Comparison of ENCODE assay signal across 17 cellular contexts in the genomic region with DNA sequence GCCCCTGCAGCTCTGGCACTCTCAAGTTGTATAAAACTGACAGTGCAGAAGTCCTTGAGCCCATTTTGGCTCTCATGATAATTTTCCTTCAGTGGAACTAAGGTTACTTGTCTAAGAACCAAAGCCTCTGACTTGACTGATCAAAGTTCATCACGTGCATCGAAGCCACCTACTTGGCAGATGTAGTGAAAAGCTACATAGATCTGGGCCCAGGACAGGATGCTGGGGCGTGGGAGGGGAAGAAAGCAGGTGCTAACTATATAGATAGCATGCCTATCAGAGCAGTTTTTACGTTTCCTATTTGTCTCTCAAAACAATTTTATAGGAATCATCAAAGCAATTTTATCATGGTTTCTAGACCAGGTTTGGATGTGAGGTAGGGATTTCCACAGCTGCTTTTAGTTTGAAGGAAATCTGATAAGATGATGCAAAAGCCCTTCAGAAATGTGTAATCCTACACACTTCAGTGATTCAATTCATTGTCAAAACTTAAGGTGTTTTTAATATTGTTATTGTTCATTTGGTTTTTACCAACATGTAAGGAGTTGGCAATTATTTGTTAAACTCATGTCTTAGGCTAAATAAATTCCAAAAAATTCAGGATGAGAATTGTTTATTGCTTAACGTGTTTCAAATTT. TPM values are rescaled to one million over a fixed set of nuclear protein-coding genes. Genes with fewer than 3 reads are reported as not detected.
A peak's percentile ranks its signal among the peaks of the same experiment; 100 is the strongest.
DNase-seq lines count a peak whose midpoint lies in the region; ATAC-seq lines count a peak whose summit lies in the region.
"Had no signal": no experiment of that assay in that cellular context is flagged by ENCODE, and none has a peak within 500 bp of the region (broad histone marks: within the 10 kb centered on the region; RNA-seq: fewer than 3 reads in every experiment).

No MANE protein-coding gene starts in this region.

- peaks cover 40% of the 10 kb centered on the region for H3K36me3 Mint-ChIP-seq in activated CD4-positive, alpha-beta T cell treated with anti-CD3 and anti-CD28 coated beads for 36 hours (ENCODE audit: low read depth)
- peaks cover 39% of the 10 kb centered on the region for H3K36me3 Mint-ChIP-seq in activated CD4-positive, alpha-beta T cell treated with anti-CD3 and anti-CD28 coated beads, Interleukin-2, amount 10 ng/mL, durations not matched to agents 24 days and 14 days (ENCODE audit: low read depth)

- intact Hi-C loops in activated CD4-positive, alpha-beta T cell treated with anti-CD3 and anti-CD28 coated beads for 36 hours (cut with DNase I, micrococcal nuclease), result loop anchor here (1.0 to 5.0 kb wide), 6 partner anchors 11 to 149 kb away; partner anchors contain the start of gene HTATSF1 (in 1 of the 2)
- intact Hi-C loops in activated CD4-positive, alpha-beta T cell treated with anti-CD3 and anti-CD28 coated beads, Interleukin-2, amount 10 ng/mL, durations not matched to agents 24 days and 14 days (cut with micrococcal nuclease), result loop anchor here (1.0 to 5.0 kb wide), 7 partner anchors 11 to 281 kb away; no protein-coding TSS in a partner anchor

- H3K27me3 Mint-ChIP-seq in activated CD4-positive, alpha-beta T cell treated with anti-CD3 and anti-CD28 coated beads for 36 hours, result no peaks in the 10 kb centered on the region
- no peaks in the 10 kb centered on the region for H3K27me3 Mint-ChIP-seq in activated CD4-positive, alpha-beta T cell treated with anti-CD3 and anti-CD28 coated beads, Interleukin-2, amount 10 ng/mL, durations not matched to agents 24 days and 14 days
- H3K27me3 Mint-ChIP-seq: naive B cell had no signal

- H3K4me1 Mint-ChIP-seq in activated CD4-positive, alpha-beta T cell treated with anti-CD3 and anti-CD28 coated beads for 36 hours, result peaks cover 57% of the 10 kb centered on the region
- peaks cover 43% of the 10 kb centered on the region for H3K4me1 Mint-ChIP-seq in activated CD4-positive, alpha-beta T cell treated with anti-CD3 and anti-CD28 coated beads, Interleukin-2, amount 10 ng/mL, durations not matched to agents 24 days and 14 days
- H3K4me1 Mint-ChIP-seq: naive B cell had no signal

- H3K9me3 Mint-ChIP-seq in activated CD4-positive, alpha-beta T cell treated with anti-CD3 and anti-CD28 coated beads for 36 hours (ENCODE audit: low read depth), result no peaks in the 10 kb centered on the region
- H3K9me3 Mint-ChIP-seq in activated CD4-positive, alpha-beta T cell treated with anti-CD3 and anti-CD28 coated beads, Interleukin-2, amount 10 ng/mL, durations not matched to agents 24 days and 14 days, result no peaks in the 10 kb centered on the region

- CTCF ChIA-PET in activated CD4-positive, alpha-beta T cell treated with anti-CD3 and anti-CD28 coated beads for 36 hours (lab: Charles Lee), result interaction anchor here (0.7 to 3.7 kb wide), 10 partner anchors 9 to 75 kb away, joined by 3 to 16 read pairs (median 3); no protein-coding TSS in a partner anchor

- ATAC-seq in activated CD4-positive, alpha-beta T cell treated with anti-CD3 and anti-CD28 coated beads for 36 hours, result peak; percentile 60
- ATAC-seq in GM18519 (IDR thresholded peaks at IDR 0.05; ENCODE audit: low FRiP score, unreplicated experiment), result no peak
- ATAC-seq: left lung, SK-N-SH treated with all-trans-retinoic acid at 6 μM for 48 hours had no signal

- POLR2A ChIA-PET in activated CD4-positive, alpha-beta T cell treated with anti-CD3 and anti-CD28 coated beads for 36 hours (lab: Charles Lee), result interaction anchor here (0.5 to 1.8 kb wide), 5 partner anchors 11 to 234 kb away, joined by 3 to 8 read pairs (median 3); partner anchors contain the start of gene RBMX

- H3K4me3 Mint-ChIP-seq in activated CD4-positive, alpha-beta T cell treated with anti-CD3 and anti-CD28 coated beads for 36 hours, result peak overlapping the region; percentile 96
- peak overlapping the region; percentile 98 for H3K4me3 Mint-ChIP-seq in activated CD4-positive, alpha-beta T cell treated with anti-CD3 and anti-CD28 coated beads, Interleukin-2, amount 10 ng/mL, durations not matched to agents 24 days and 14 days

- DNase-seq in activated CD4-positive, alpha-beta T cell treated with anti-CD3 and anti-CD28 coated beads for 36 hours, result peak; percentile 84
- DNase-seq in activated CD4-positive, alpha-beta T cell treated with anti-CD3 and anti-CD28 coated beads for 1 hour, result no peak
- DNase-seq in activated CD4-positive, alpha-beta T cell treated with anti-CD3 and anti-CD28 coated beads, Interleukin-2, amount 10 ng/mL, durations not matched to agents 24 days and 14 days, result peak; percentile 79
- DNase-seq in activated naive CD8-positive, alpha-beta T cell treated with anti-CD3 and anti-CD28 coated beads, Interleukin-2, amount 50 U/mL, for 16 hours (ENCODE audit: low read depth, low spot score), result peak; percentile 3
- peak in 5 of 6 experiments; percentile 37 to 66 (median 56) for DNase-seq in stimulated activated naive CD4-positive, alpha-beta T cell (lab: John Stamatoyannopoulos, UW)
- DNase-seq in ureter (ENCODE audit: low spot score) (no peak), DMS53 (lab: John Stamatoyannopoulos, UW) (no peak)
- DNase-seq: 8988T, aorta, left lung, MV-4-11, naive B cell, NCI-H2227 treated with DMSO at 0.1 percent for 48 hours had no signal

- peak overlapping the region; percentile 100 for H3K27ac Mint-ChIP-seq in activated CD4-positive, alpha-beta T cell treated with anti-CD3 and anti-CD28 coated beads for 36 hours
- peak overlapping the region; percentile 98 for H3K27ac Mint-ChIP-seq in activated CD4-positive, alpha-beta T cell treated with anti-CD3 and anti-CD28 coated beads, Interleukin-2, amount 10 ng/mL, durations not matched to agents 24 days and 14 days

RNA-seq across cellular contexts. Expression of gene CD40LG, which starts 1.2 kb away (rescaled TPM):
- 100 to 1,000 TPM; 123 to 146 TPM for total RNA-seq in activated CD4-positive, alpha-beta T cell treated with anti-CD3 and anti-CD28 coated beads for 36 hours
- 178 and 181 TPM in 2 replicates for total RNA-seq in activated CD4-positive, alpha-beta T cell treated with anti-CD3 and anti-CD28 coated beads, Interleukin-2, amount 10 ng/mL, durations not matched to agents 24 days and 14 days
- total RNA-seq in ureter, result not detected
- total RNA-seq: renal cortical epithelial cell, temporal lobe had no signal

Comparison
In these comparisons a context has a peak if more than half of its experiments do, and no peak if none do; other contexts are left out.
1. DNase-seq: peak in activated CD4-positive, alpha-beta T cell treated with anti-CD3 and anti-CD28 coated beads for 36 hours (single experiment), activated CD4-positive, alpha-beta T cell treated with anti-CD3 and anti-CD28 coated beads, Interleukin-2, amount 10 ng/mL, durations not matched to agents 24 days and 14 days (single experiment), activated naive CD8-positive, alpha-beta T cell treated with anti-CD3 and anti-CD28 coated beads, Interleukin-2, amount 50 U/mL, for 16 hours (single experiment) and stimulated activated naive CD4-positive, alpha-beta T cell (5 of 6); none in activated CD4-positive, alpha-beta T cell treated with anti-CD3 and anti-CD28 coated beads for 1 hour (single experiment), ureter (single experiment) and DMS53 (single experiment).
2. RNA of gene CD40LG, which starts 1.2 kb away (total RNA-seq): 178 to 181 TPM in activated CD4-positive, alpha-beta T cell treated with anti-CD3 and anti-CD28 coated beads, Interleukin-2, amount 10 ng/mL, durations not matched to agents 24 days and 14 days and 123 to 146 TPM in activated CD4-positive, alpha-beta T cell treated with anti-CD3 and anti-CD28 coated beads for 36 hours; not detected in ureter (single experiment); every median in the first group is over 100 times any median in the second.